Comparison of ENCODE assay signal across 29 cellular contexts in genomic region chr7:46512901-46513431, GRCh38.
A peak's percentile ranks its signal among the peaks of the same experiment; 100 is the strongest.
DNase-seq lines count a peak whose midpoint lies in the region; ATAC-seq and TF ChIP-seq lines count a peak whose summit lies in the region.
"Had no signal": no experiment of that assay in that cellular context is flagged by ENCODE, and none has a peak within 500 bp of the region (broad histone marks: within the 10 kb centered on the region; RNA-seq: fewer than 3 reads in every experiment).

No MANE protein-coding gene starts in this region.

- peaks cover 0 to 3% of the 10 kb centered on the region in 2 donors for H3K4me1 ChIP-seq in lung (ENCODE audit: control insufficient read depth in 2 of 2, insufficient read depth in 2 of 2, low read length in 2 of 2)
- no peaks in the 10 kb centered on the region for H3K4me1 ChIP-seq in effector memory CD4-positive, alpha-beta T cell (ENCODE audit: control insufficient read depth, insufficient read depth, low read length, poor library complexity, severe bottlenecking)
- H3K4me1 ChIP-seq: BLaER1 treated with 17β-estradiol and CSF1 and Interleukin-3, amounts not matched to agents 10 nM and 100 nM; pancreas had no signal

- H3K27ac ChIP-seq in lung (ENCODE audit: low read depth in 1 of 2, low read length in 1 of 2): no peak overlapping the region
- no peak overlapping the region for H3K27ac ChIP-seq in effector memory CD4-positive, alpha-beta T cell (ENCODE audit: insufficient read depth, low read length, poor library complexity, severe bottlenecking)
- H3K27ac ChIP-seq: BLaER1 treated with 17β-estradiol and CSF1 and Interleukin-3, amounts not matched to agents 10 nM and 100 nM; pancreas had no signal

- H3K4me1 Mint-ChIP-seq in activated naive CD8-positive, alpha-beta T cell treated with anti-CD3 and anti-CD28 coated beads, Interleukin-2, amount 50 U/mL, for 24 hours: no peaks in the 10 kb centered on the region
- H3K4me1 Mint-ChIP-seq: memory B cell had no signal

- TF ChIP-seq CTCF in fibroblast of mammary gland (conservative IDR thresholded peaks at IDR 0.05; ENCODE audit: control insufficient read depth, insufficient read depth, low read depth, low read length) (no peak), lung (IDR thresholded peaks at IDR 0.05; ENCODE audit: control extremely low read depth, extremely low read depth) (no peak)

- H3K4me3 ChIP-seq in fibroblast of mammary gland (ENCODE audit: control insufficient read depth, low read depth, low read length): no peak overlapping the region
- H3K4me3 ChIP-seq in lung: no peak overlapping the region
- H3K4me3 ChIP-seq in effector memory CD4-positive, alpha-beta T cell (ENCODE audit: insufficient read depth, low read depth, low read length, poor library complexity, severe bottlenecking): no peak overlapping the region
- H3K4me3 ChIP-seq: BLaER1 treated with 17β-estradiol and CSF1 and Interleukin-3, amounts not matched to agents 10 nM and 100 nM; pancreas had no signal

- H3K36me3 ChIP-seq in lung (ENCODE audit: control insufficient read depth in 2 of 2, insufficient read depth in 2 of 2, low read length in 2 of 2): no peaks in the 10 kb centered on the region
- no peaks in the 10 kb centered on the region for H3K36me3 ChIP-seq in effector memory CD4-positive, alpha-beta T cell (ENCODE audit: control insufficient read depth, insufficient read depth, low read length)
- H3K36me3 ChIP-seq: BLaER1 treated with 17β-estradiol and CSF1 and Interleukin-3, amounts not matched to agents 10 nM and 100 nM; pancreas had no signal

- H3K36me3 Mint-ChIP-seq in activated naive CD8-positive, alpha-beta T cell treated with anti-CD3 and anti-CD28 coated beads, Interleukin-2, amount 50 U/mL, for 24 hours (ENCODE audit: low read depth): no peaks in the 10 kb centered on the region
- H3K36me3 Mint-ChIP-seq: memory B cell; naive thymus-derived CD4-positive, alpha-beta T cell had no signal

- H3K27ac Mint-ChIP-seq in activated naive CD8-positive, alpha-beta T cell treated with anti-CD3 and anti-CD28 coated beads, Interleukin-2, amount 50 U/mL, for 24 hours: no peak overlapping the region
- H3K27ac Mint-ChIP-seq: activated T-cell treated with anti-CD3 and anti-CD28 coated beads, Interleukin-2, amount 50 U/mL, for 24 hours; dendritic cell treated with granulocyte-macrophage colony-stimulating factor and Interleukin-4, amounts not matched to agents 40 ng/mL and 50 ng/mL, for 4 days; memory B cell; naive thymus-derived CD4-positive, alpha-beta T cell had no signal

- no peak overlapping the region for H3K4me3 Mint-ChIP-seq in activated naive CD8-positive, alpha-beta T cell treated with anti-CD3 and anti-CD28 coated beads, Interleukin-2, amount 50 U/mL, for 24 hours
- H3K4me3 Mint-ChIP-seq: activated T-cell treated with anti-CD3 and anti-CD28 coated beads, Interleukin-2, amount 50 U/mL, for 24 hours; dendritic cell treated with granulocyte-macrophage colony-stimulating factor and Interleukin-4, amounts not matched to agents 40 ng/mL and 50 ng/mL, for 4 days; memory B cell; naive thymus-derived CD4-positive, alpha-beta T cell had no signal

- no peak for ATAC-seq in lung (ENCODE audit: insufficient read depth, low FRiP score)
- no peak for ATAC-seq in GM21447 (IDR thresholded peaks at IDR 0.05; ENCODE audit: unreplicated experiment)
- ATAC-seq in activated naive CD8-positive, alpha-beta T cell treated with anti-CD3 and anti-CD28 coated beads, Interleukin-2, amount 50 U/mL, for 24 hours: no peak
- ATAC-seq: naive thymus-derived CD4-positive, alpha-beta T cell; pancreas; right cardiac atrium; Right ventricle myocardium inferior had no signal

- no peaks in the 10 kb centered on the region for H3K27me3 ChIP-seq in lung (ENCODE audit: control insufficient read depth, insufficient read depth)
- H3K27me3 ChIP-seq in effector memory CD4-positive, alpha-beta T cell (replicated peaks; ENCODE audit: control insufficient read depth, insufficient read depth, low read length, poor library complexity, severe bottlenecking): no peaks in the 10 kb centered on the region
- H3K27me3 ChIP-seq: BLaER1 treated with 17β-estradiol and CSF1 and Interleukin-3, amounts not matched to agents 10 nM and 100 nM; pancreas had no signal

- peaks cover 5% of the 10 kb centered on the region for H3K9me3 Mint-ChIP-seq in activated naive CD8-positive, alpha-beta T cell treated with anti-CD3 and anti-CD28 coated beads, Interleukin-2, amount 50 U/mL, for 24 hours
- H3K9me3 Mint-ChIP-seq: activated T-cell treated with anti-CD3 and anti-CD28 coated beads, Interleukin-2, amount 50 U/mL, for 24 hours had no signal

- WGBS in lung, 2 donors: 49 to 55% methylated on average over 4 of the region's 4 CpGs

- DNase-seq in A172 (ENCODE audit: low spot score) (peak; percentile 69), HT-29 (ENCODE audit: low spot score) (peak; percentile 56), fibroblast of mammary gland (ENCODE audit: low read depth) (peak; percentile 26), lung (ENCODE audit: low spot score) (peak; percentile 35)
- DNase-seq in activated T-cell treated with anti-CD3 and anti-CD28 coated beads, Interleukin-2, amount 50 U/mL, for 1 hour: no peak
- DNase-seq in effector memory CD4-positive, alpha-beta T cell: no peak
- no peak for DNase-seq in activated naive CD8-positive, alpha-beta T cell treated with anti-CD3 and anti-CD28 coated beads, Interleukin-2, amount 50 U/mL, for 24 hours
- DNase-seq: activated CD4-positive, alpha-beta T cell treated with anti-CD3 and anti-CD28 coated beads for 1 hour; activated naive CD4-positive, alpha-beta T cell; activated T-cell treated with anti-CD3 and anti-CD28 coated beads, Interleukin-2, amount 50 U/mL, for 24 hours; foreskin melanocyte; H7; hypothalamus; islet precursor cell; Kasumi-1; naive thymus-derived CD4-positive, alpha-beta T cell; NCI-H1092 treated with DMSO at 0.1 percent for 48 hours; NCI-H1930; NCI-H2227 treated with DMSO at 0.1 percent for 48 hours; NCI-H82; OCI-M1; pancreas; right cardiac atrium; stimulated activated CD8-positive, alpha-beta memory T cell treated with anti-CD3 and anti-CD28 coated beads, Interleukin-4, amount 100 ng/mL, for 48 hours had no signal

- H3K9me3 ChIP-seq in lung (ENCODE audit: control insufficient read depth in 2 of 2, insufficient read depth in 1 of 2, low read length in 1 of 2): peaks cover 0 to 4% of the 10 kb centered on the region in 2 donors
- no peaks in the 10 kb centered on the region for H3K9me3 ChIP-seq in effector memory CD4-positive, alpha-beta T cell (ENCODE audit: control insufficient read depth, low read length)
- H3K9me3 ChIP-seq: pancreas had no signal

- no peaks in the 10 kb centered on the region for H3K27me3 Mint-ChIP-seq in activated naive CD8-positive, alpha-beta T cell treated with anti-CD3 and anti-CD28 coated beads, Interleukin-2, amount 50 U/mL, for 24 hours
- H3K27me3 Mint-ChIP-seq: activated T-cell treated with anti-CD3 and anti-CD28 coated beads, Interleukin-2, amount 50 U/mL, for 24 hours; dendritic cell treated with granulocyte-macrophage colony-stimulating factor and Interleukin-4, amounts not matched to agents 40 ng/mL and 50 ng/mL, for 4 days; memory B cell; naive thymus-derived CD4-positive, alpha-beta T cell had no signal

Comparison
In these comparisons a context has a peak if more than half of its experiments do, and no peak if none do; other contexts are left out.
1. DNase-seq: peak in A172 (single experiment), HT-29 (single experiment), fibroblast of mammary gland (single experiment) and lung (single experiment); none in activated T-cell treated with anti-CD3 and anti-CD28 coated beads, Interleukin-2, amount 50 U/mL, for 1 hour (single experiment), effector memory CD4-positive, alpha-beta T cell (0 of 3) and activated naive CD8-positive, alpha-beta T cell treated with anti-CD3 and anti-CD28 coated beads, Interleukin-2, amount 50 U/mL, for 24 hours (single experiment).